ENCODE assay signal across 9 cellular contexts in the genomic region with DNA sequence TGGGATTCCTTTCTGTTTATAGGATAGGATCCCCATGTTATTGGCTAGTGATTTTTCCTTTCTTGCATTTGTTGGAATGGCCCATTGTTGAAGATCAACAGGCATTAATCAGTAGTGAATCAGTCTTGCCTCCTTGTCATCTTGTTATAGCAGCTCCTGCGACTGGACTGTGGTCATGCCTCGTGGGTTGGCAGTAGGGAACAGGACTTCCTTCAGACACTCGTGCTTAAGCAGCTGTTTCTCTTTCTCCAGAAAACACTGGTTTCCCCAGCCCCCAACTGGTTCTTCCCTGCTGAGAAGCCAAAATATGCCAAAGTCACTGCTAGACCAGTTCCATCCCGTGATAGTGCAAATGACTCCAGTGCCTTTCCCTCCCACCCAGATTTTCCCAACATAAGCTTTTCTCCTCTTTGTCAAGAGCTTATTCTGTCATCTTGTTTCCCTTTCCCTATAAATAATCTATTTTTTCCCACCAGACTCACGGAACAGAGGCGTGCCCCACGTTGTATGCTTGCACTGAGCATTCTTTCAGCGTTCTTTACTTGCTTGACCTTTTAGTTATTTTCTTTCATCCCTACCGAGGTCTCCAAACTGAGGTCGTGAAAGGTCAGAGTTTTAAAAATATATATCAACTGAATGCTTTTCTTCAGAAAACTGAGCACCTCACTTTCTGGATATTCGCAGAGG.
DNase-seq lines count a peak whose midpoint lies in the region; ATAC-seq, FAIRE-seq and TF ChIP-seq lines count a peak whose summit lies in the region.
"Had no signal": no experiment of that assay in that cellular context is flagged by ENCODE, and none has a peak within 500 bp of the region (broad histone marks: within the 10 kb centered on the region; RNA-seq: fewer than 3 reads in every experiment).

No MANE protein-coding gene starts in this region.

- H3K27ac ChIP-seq in H1 (ENCODE audit: low read depth, low read length), result peak overlapping the region; percentile 14; the same call in 1 of the 2 replicates
- no peak overlapping the region for H3K27ac ChIP-seq in CD4-positive, alpha-beta memory T cell (ENCODE audit: low read depth, low read length)

- no peaks in the 10 kb centered on the region for H3K23me2 ChIP-seq in H1 (ENCODE audit: low read depth, low read length)

- H3K4me3 ChIP-seq in H1 (ENCODE audit: extremely low read depth in 1 of 4, insufficient read depth in 2 of 4, low read depth in 3 of 4, low read length in 4 of 4), result no peak overlapping the region
- H3K4me3 ChIP-seq in CD4-positive, alpha-beta memory T cell (ENCODE audit: low read length in 2 of 2), result no peak overlapping the region

- H3K23ac ChIP-seq in H1 (ENCODE audit: insufficient read length), result no peak overlapping the region

- H4K20me1 ChIP-seq in H1 (replicated peaks in 1 of 2; ENCODE audit: control insufficient read depth in 1 of 2, insufficient read depth in 2 of 2, low read length in 2 of 2), result no peaks in the 10 kb centered on the region

- H3K18ac ChIP-seq in H1 (ENCODE audit: extremely low read depth, low read length), result no peak overlapping the region

- H3K4me3 Mint-ChIP-seq in CD4-positive, alpha-beta memory T cell, result no peak overlapping the region

- intact Hi-C loops in CD4-positive, alpha-beta memory T cell (cut with micrococcal nuclease), result no loop called here

- no peak overlapping the region; the same call in 1 of the 2 replicates for H2BK20ac ChIP-seq in H1 (ENCODE audit: low read length)

- H3K9me3 Mint-ChIP-seq in CD4-positive, alpha-beta memory T cell, result no peaks in the 10 kb centered on the region

- H4K91ac ChIP-seq in H1 (replicated peaks; ENCODE audit: insufficient read length, low read length), result no peak overlapping the region

- CTCF ChIA-PET in H1 (lab: Charles Lee; ENCODE audit: partially characterized antibody), result interaction anchor here (0.6 to 1.1 kb wide), 4 partner anchors 8 to 161 kb away, joined by 3 to 4 read pairs (median 4); no protein-coding TSS in a partner anchor
- CTCF ChIA-PET in CD4-positive, alpha-beta memory T cell (lab: Charles Lee; ENCODE audit: partially characterized antibody), result interaction anchor here (1.0 kb wide), 1 partner anchor 43 kb away, joined by 4 read pairs; no protein-coding TSS in a partner anchor

- H3K27me3 ChIP-seq in H1 (replicated peaks in 1 of 4; ENCODE audit: control insufficient read depth in 3 of 4, extremely low read depth in 1 of 4, insufficient read depth in 3 of 4, low read length in 3 of 4), result no peaks in the 10 kb centered on the region
- H3K27me3 ChIP-seq in CD4-positive, alpha-beta memory T cell (ENCODE audit: insufficient read depth, low read length), result peaks cover 4% of the 10 kb centered on the region

- H2AK5ac ChIP-seq in H1 (ENCODE audit: low read depth, low read length), result peak overlapping the region; percentile 84

- no peak for TF ChIP-seq CTCF in H1 (IDR thresholded peaks at IDR 0.05; ENCODE audit: control extremely low read depth in 1 of 3, insufficient read depth in 1 of 3, low read depth in 1 of 3, low read length in 3 of 3)

- no peaks in the 10 kb centered on the region for H3K36me3 Mint-ChIP-seq in CD4-positive, alpha-beta memory T cell

- H2BK15ac ChIP-seq in H1 (ENCODE audit: low read length), result no peak overlapping the region

- no peak for TF ChIP-seq POLR2A in H1 (IDR thresholded peaks at IDR 0.05; ENCODE audit: control extremely low read depth in 1 of 2, low read depth in 2 of 2, low read length in 2 of 2)

- DNase-seq in Kasumi-1 (lab: John Stamatoyannopoulos, UW) (peak; percentile 6 to 32), H1 (ENCODE audit: low read depth in 1 of 2, low spot score in 2 of 2) (no peak), lung microvascular endothelial cell (ENCODE audit: low read depth in 2 of 2) (peak; percentile 67 to 97), ureter (ENCODE audit: low spot score) (peak; percentile 63), ecto neural progenitor cell (ENCODE audit: low spot score) (no peak)
- no peak for DNase-seq in CD4-positive, alpha-beta memory T cell
- DNase-seq: H7 had no signal

- no peaks in the 10 kb centered on the region for H3K36me3 ChIP-seq in H1 (ENCODE audit: control insufficient read depth in 2 of 4, insufficient read depth in 4 of 4, low read length in 3 of 4)
- no peaks in the 10 kb centered on the region for H3K36me3 ChIP-seq in CD4-positive, alpha-beta memory T cell (ENCODE audit: insufficient read depth, low read length)

- no peak for TF ChIP-seq EP300 in H1 (IDR thresholded peaks at IDR 0.05; ENCODE audit: borderline replicate concordance in 1 of 2, low read depth in 2 of 2, low read length in 2 of 2)

- H3K4me2 ChIP-seq in H1 (ENCODE audit: insufficient read depth in 1 of 2, low read depth in 2 of 2, low read length in 2 of 2), result peak overlapping the region; percentile 15 to 38; a peak in 3 of 4 replicates

- no peaks in the 10 kb centered on the region for H3K4me1 Mint-ChIP-seq in CD4-positive, alpha-beta memory T cell

- no peak overlapping the region for H2BK120ac ChIP-seq in H1 (replicated peaks; ENCODE audit: low read depth, low read length)

- H3K27me3 Mint-ChIP-seq in CD4-positive, alpha-beta memory T cell, result peaks cover 4 to 12% of the 10 kb centered on the region in 2 donors

- POLR2A ChIA-PET in H1 (lab: Charles Lee; ENCODE audit: partially characterized antibody), result no interaction called here
- POLR2A ChIA-PET in CD4-positive, alpha-beta memory T cell (lab: Charles Lee; ENCODE audit: partially characterized antibody), result no interaction called here

- H3K9me3 ChIP-seq in H1 (ENCODE audit: insufficient read depth in 2 of 2, low read depth in 1 of 2, low read length in 1 of 2), result no peaks in the 10 kb centered on the region
- H3K9me3 ChIP-seq in CD4-positive, alpha-beta memory T cell (ENCODE audit: control insufficient read depth in 1 of 2, low read length in 2 of 2), result no peaks in the 10 kb centered on the region

- FAIRE-seq in H1 (lab: Jason Lieb, UNC), result no peak
- FAIRE-seq: colon had no signal

- peaks cover 5 to 31% (median 9%) of the 10 kb centered on the region in 4 experiments; a peak in 6 of 7 replicates for H3K4me1 ChIP-seq in H1 (replicated peaks in 1 of 4; ENCODE audit: control insufficient read depth in 3 of 4, insufficient read depth in 4 of 4, low read length in 3 of 4)
- no peaks in the 10 kb centered on the region for H3K4me1 ChIP-seq in CD4-positive, alpha-beta memory T cell (ENCODE audit: insufficient read depth, low read length)

- no peak overlapping the region for H3K4ac ChIP-seq in H1 (replicated peaks; ENCODE audit: insufficient read length, low read depth, low read length)

- no peaks in the 10 kb centered on the region for H3K79me2 ChIP-seq in H1 (ENCODE audit: control insufficient read depth in 1 of 2, insufficient read depth in 2 of 2, low read length in 2 of 2)

- H3K9ac ChIP-seq in H1 (replicated peaks in 1 of 4; ENCODE audit: extremely low read depth in 1 of 4, low read depth in 3 of 4, low read length in 3 of 4), result no peak overlapping the region; a peak in 1 of 7 replicates

- no peak overlapping the region for H3K56ac ChIP-seq in H1 (replicated peaks; ENCODE audit: insufficient read length, low read depth, low read length)

- H3K79me1 ChIP-seq in H1 (ENCODE audit: low read depth, low read length), result no peaks in the 10 kb centered on the region; the same call in 1 of the 2 replicates

- no peak overlapping the region for H3K27ac Mint-ChIP-seq in CD4-positive, alpha-beta memory T cell

- no peak overlapping the region for H3K14ac ChIP-seq in H1 (ENCODE audit: insufficient read length)

- no peak overlapping the region for H4K5ac ChIP-seq in H1 (ENCODE audit: insufficient read length, low read depth, low read length)

- WGBS in H1 (ENCODE audit: extremely low coverage in 1 of 2, insufficient coverage in 1 of 2, insufficient read length in 1 of 2, insufficient replicate concordance in 2 of 2, low coverage in 1 of 2, low lambda C conversion rate in 2 of 2, missing lambda C conversion rate in 1 of 2), 2 experiments, result 84% methylated on average over 10 of the region's 11 CpGs; no CpG with 5 or more reads in 1 of the 2 experiments

- H2BK12ac ChIP-seq in H1 (ENCODE audit: low read depth, low read length), result peak overlapping the region; percentile 89; the same call in 1 of the 2 replicates

- no peak for ATAC-seq in GM21423 (IDR thresholded peaks at IDR 0.05; ENCODE audit: unreplicated experiment)

- 0 out of 2 replicates have a peak overlapping the region, but pooled peaks have one; percentile 31 for H2BK5ac ChIP-seq in H1 (ENCODE audit: low read depth, low read length)

- TF ChIP-seq RAD21 in H1 (IDR thresholded peaks at IDR 0.05 in 1 of 2, conservative IDR thresholded peaks at IDR 0.05 in 1 of 2; ENCODE audit: low read depth in 2 of 2, low read length in 2 of 2), result no peak

- no peak overlapping the region for H2AFZ ChIP-seq in H1 (ENCODE audit: low read length)

- H4K8ac ChIP-seq in H1 (ENCODE audit: extremely low read depth, insufficient read depth, low read length), result no peak overlapping the region

TF ChIP-seq in H1, 55 proteins besides CTCF, POLR2A, EP300 and RAD21:
- TF ChIP-seq BACH1 (IDR thresholded peaks at IDR 0.05; ENCODE audit: low read length) (no peak), TCF12 (IDR thresholded peaks at IDR 0.05; ENCODE audit: low read depth, low read length) (0 out of 2 replicates have a peak, but pooled peaks have one; percentile 33)

Comparison
In these comparisons a context has a peak if more than half of its experiments do, and no peak if none do; other contexts are left out.
1. DNase-seq: peak in Kasumi-1 (2 of 2), lung microvascular endothelial cell (2 of 2) and ureter (single experiment); none in H1 (0 of 2), CD4-positive, alpha-beta memory T cell (0 of 5) and ecto neural progenitor cell (single experiment).